23 cellular contexts compared by ENCODE assay signal in genomic region chr2:155600914-155601760, GRCh38.
"Had no signal": no experiment of that assay in that cellular context is flagged by ENCODE, and none has a peak within 500 bp of the region (broad histone marks: within the 10 kb centered on the region; RNA-seq: fewer than 3 reads in every experiment).

No MANE protein-coding gene starts in this region.

- ATAC-seq: gastrocnemius medialis, left cardiac atrium, left lung, mucosa of descending colon had no signal

- H3K27me3 ChIP-seq: dorsolateral prefrontal cortex, gastrocnemius medialis, left lung, right atrium auricular region, sigmoid colon, stomach, tibial artery had no signal

- H3K4me3 Mint-ChIP-seq: mesothelial cell of epicardium; naive B cell; natural killer cell treated with Interleukin-12 subunit alpha and Interleukin-12 subunit beta and Interleukin-15 and Interleukin-18, amount 100 ng/mL, for 72 hours; neural crest cell; type B pancreatic cell had no signal

- H3K27ac ChIP-seq: dorsolateral prefrontal cortex, gastrocnemius medialis, left lung, parathyroid adenoma, prostate gland, right atrium auricular region, sigmoid colon, stomach, tibial artery had no signal

- H3K4me3 ChIP-seq: dorsolateral prefrontal cortex, gastrocnemius medialis, left lung, mucosa of descending colon, prostate gland, right atrium auricular region, sigmoid colon, stomach, tibial artery had no signal

- H3K9ac ChIP-seq: parathyroid adenoma had no signal

- H2AFZ ChIP-seq: parathyroid adenoma had no signal

- H3K9me3 ChIP-seq: gastrocnemius medialis, prostate gland had no signal

- H3K9me3 Mint-ChIP-seq: natural killer cell treated with Interleukin-12 subunit alpha and Interleukin-12 subunit beta and Interleukin-15 and Interleukin-18, amount 100 ng/mL, for 72 hours had no signal

- DNase-seq: dorsolateral prefrontal cortex; effector CD4-positive, alpha-beta T cell; gastrocnemius medialis; head of caudate nucleus; left cardiac atrium; mesenchymal stem cell; mucosa of descending colon; naive B cell; sigmoid colon; stimulated activated CD4-positive, alpha-beta T cell treated with anti-CD3 and anti-CD28 coated beads, Interleukin-2, amount 100 ng/mL, for 48 hours; stimulated activated naive CD4-positive, alpha-beta T cell treated with Interleukin-2 at 50 U/mL for 16 hours; stomach; tibial artery had no signal

- H3K27ac Mint-ChIP-seq: mesothelial cell of epicardium; naive B cell; natural killer cell treated with Interleukin-12 subunit alpha and Interleukin-12 subunit beta and Interleukin-15 and Interleukin-18, amount 100 ng/mL, for 72 hours; type B pancreatic cell had no signal

- H3K36me3 ChIP-seq: gastrocnemius medialis, left lung, prostate gland, right atrium auricular region, sigmoid colon, stomach, tibial artery had no signal

- H3K27me3 Mint-ChIP-seq: naive B cell; natural killer cell treated with Interleukin-12 subunit alpha and Interleukin-12 subunit beta and Interleukin-15 and Interleukin-18, amount 100 ng/mL, for 72 hours; type B pancreatic cell had no signal

- H3K4me1 Mint-ChIP-seq: mesothelial cell of epicardium, naive B cell, neural crest cell had no signal

- FAIRE-seq: keratinocyte, urothelium cell line had no signal

- H3K36me3 Mint-ChIP-seq: mesothelial cell of epicardium; naive B cell; natural killer cell treated with Interleukin-12 subunit alpha and Interleukin-12 subunit beta and Interleukin-15 and Interleukin-18, amount 100 ng/mL, for 72 hours; type B pancreatic cell had no signal

- H3K4me1 ChIP-seq: gastrocnemius medialis, left lung, parathyroid adenoma, prostate gland, right atrium auricular region, sigmoid colon, stomach, tibial artery had no signal
